ENCODE assay signal across 4 cellular contexts in genomic region chr7:73761854-73762658, GRCh38.
A peak's percentile ranks its signal among the peaks of the same experiment; 100 is the strongest.
TF ChIP-seq lines count a peak whose summit lies in the region.

No MANE protein-coding gene starts in this region.

TF ChIP-seq in A549, 52 proteins besides CTCF, POLR2A, EP300 and RAD21:
- TF ChIP-seq FOSB (CRISPR knock-in tag; IDR thresholded peaks at IDR 0.05) (no peak), ESRRA (IDR thresholded peaks at IDR 0.05; ENCODE audit: borderline replicate concordance, low read length) (no peak), USF2 (IDR thresholded peaks at IDR 0.05) (no peak), HOXB5 (CRISPR knock-in tag; IDR thresholded peaks at IDR 0.05) (no peak), CHD4 (IDR thresholded peaks at IDR 0.05; ENCODE audit: borderline replicate concordance) (no peak), FOSL2 (IDR thresholded peaks at IDR 0.05) (no peak), FOSL2 (CRISPR knock-in tag; IDR thresholded peaks at IDR 0.05) (no peak), HEYL (CRISPR knock-in tag; IDR thresholded peaks at IDR 0.05) (no peak), CBX8 (IDR thresholded peaks at IDR 0.05) (no peak), POLR2AphosphoS2 (conservative IDR thresholded peaks at IDR 0.05; ENCODE audit: low read length) (no peak), CBX2 (IDR thresholded peaks at IDR 0.05; ENCODE audit: borderline replicate concordance, low read depth) (no peak), PHF8 (IDR thresholded peaks at IDR 0.05; ENCODE audit: borderline replicate concordance, low read depth) (no peak), MAZ (IDR thresholded peaks at IDR 0.05; ENCODE audit: borderline replicate concordance, low read depth, low read length) (no peak), ZSCAN20 (CRISPR knock-in tag; IDR thresholded peaks at IDR 0.05) (no peak), MAFK (IDR thresholded peaks at IDR 0.05; ENCODE audit: partially characterized antibody) (no peak), NFE2L2 (conservative IDR thresholded peaks at IDR 0.05; ENCODE audit: low read length) (no peak), MYC (IDR thresholded peaks at IDR 0.05; ENCODE audit: borderline replicate concordance, low read length) (no peak), E2F6 (IDR thresholded peaks at IDR 0.05; ENCODE audit: borderline replicate concordance, low read depth) (no peak), CHD2 (IDR thresholded peaks at IDR 0.05; ENCODE audit: low read length, partially characterized antibody) (no peak)

TF ChIP-seq in HEK293, 187 proteins besides CTCF, POLR2A, EP300 and RAD21:
- TF ChIP-seq ZNF404 (tag by site-specific recombination; IDR thresholded peaks at IDR 0.05) (no peak), ZNF600 (tag by site-specific recombination; IDR thresholded peaks at IDR 0.05) (no peak), ZNF76 (tag by site-specific recombination; IDR thresholded peaks at IDR 0.05; ENCODE audit: borderline replicate concordance, low read depth) (no peak), FEZF1 (tag by site-specific recombination; IDR thresholded peaks at IDR 0.05) (no peak), GLIS1 (tag by site-specific recombination; IDR thresholded peaks at IDR 0.05) (peak; percentile 55), ZNF223 (tag by site-specific recombination; IDR thresholded peaks at IDR 0.05) (no peak), SP2 (tag by site-specific recombination; IDR thresholded peaks at IDR 0.05) (peak; percentile 32; the same call in 1 of the 2 replicates), ZBTB49 (tag by site-specific recombination; IDR thresholded peaks at IDR 0.05; ENCODE audit: low read depth) (no peak), ZNF549 (tag by site-specific recombination; IDR thresholded peaks at IDR 0.05) (no peak), ZFP41 (tag by site-specific recombination; IDR thresholded peaks at IDR 0.05; ENCODE audit: borderline replicate concordance) (no peak), GLIS2 (tag by site-specific recombination; IDR thresholded peaks at IDR 0.05) (0 out of 2 replicates have a peak, but pooled peaks have one; percentile 29), ZNF18 (tag by site-specific recombination; IDR thresholded peaks at IDR 0.05) (no peak)

TF ChIP-seq in WTC11, 78 proteins besides CTCF, POLR2A, EP300 and RAD21:
- TF ChIP-seq RORB (CRISPR knock-in tag; IDR thresholded peaks at IDR 0.05): no peak
- no peak for TF ChIP-seq SMAD4 (CRISPR knock-in tag; IDR thresholded peaks at IDR 0.05)
- no peak for TF ChIP-seq E2F1 (CRISPR knock-in tag; IDR thresholded peaks at IDR 0.05)
- no peak for TF ChIP-seq ZBTB43 (CRISPR knock-in tag; IDR thresholded peaks at IDR 0.05)
- TF ChIP-seq ZBTB21 (CRISPR knock-in tag; IDR thresholded peaks at IDR 0.05; ENCODE audit: borderline replicate concordance): no peak
- TF ChIP-seq ZNF423 (CRISPR knock-in tag; IDR thresholded peaks at IDR 0.05): no peak; the same call in 1 of the 2 replicates
- no peak for TF ChIP-seq CREM (CRISPR knock-in tag; IDR thresholded peaks at IDR 0.05)
- no peak for TF ChIP-seq NFE2L1 (CRISPR knock-in tag; IDR thresholded peaks at IDR 0.05)
- TF ChIP-seq FOXK1 (CRISPR knock-in tag; IDR thresholded peaks at IDR 0.05): no peak
- TF ChIP-seq ERG (CRISPR knock-in tag; IDR thresholded peaks at IDR 0.05): no peak
- TF ChIP-seq RELA (CRISPR knock-in tag; IDR thresholded peaks at IDR 0.05; ENCODE audit: borderline replicate concordance): no peak

TF ChIP-seq in HepG2, 621 proteins besides CTCF, POLR2A, EP300 and RAD21:
- TF ChIP-seq GLI4 (CRISPR knock-in tag; IDR thresholded peaks at IDR 0.05; ENCODE audit: borderline replicate concordance): no peak
- no peak for TF ChIP-seq NONO (IDR thresholded peaks at IDR 0.05)
- no peak for TF ChIP-seq NONO (CRISPR knock-in tag; conservative IDR thresholded peaks at IDR 0.05)
- TF ChIP-seq HNRNPUL1 (IDR thresholded peaks at IDR 0.05; ENCODE audit: low read depth, low read length): no peak
- TF ChIP-seq FOSL2 (CRISPR knock-in tag; IDR thresholded peaks at IDR 0.05): no peak
- TF ChIP-seq ZKSCAN5 (CRISPR knock-in tag; IDR thresholded peaks at IDR 0.05): no peak
- no peak for TF ChIP-seq ZNF619 (CRISPR knock-in tag; IDR thresholded peaks at IDR 0.05)
- TF ChIP-seq MTERF4 (CRISPR knock-in tag; IDR thresholded peaks at IDR 0.05): no peak
- no peak for TF ChIP-seq RBFOX2 (IDR thresholded peaks at IDR 0.05; ENCODE audit: low read depth, low read length)
- no peak for TF ChIP-seq ZNF781 (CRISPR knock-in tag; IDR thresholded peaks at IDR 0.05; ENCODE audit: borderline replicate concordance, not compliant biosample characterization)
